ENCODE assay signal across 22 cellular contexts in the genomic region with DNA sequence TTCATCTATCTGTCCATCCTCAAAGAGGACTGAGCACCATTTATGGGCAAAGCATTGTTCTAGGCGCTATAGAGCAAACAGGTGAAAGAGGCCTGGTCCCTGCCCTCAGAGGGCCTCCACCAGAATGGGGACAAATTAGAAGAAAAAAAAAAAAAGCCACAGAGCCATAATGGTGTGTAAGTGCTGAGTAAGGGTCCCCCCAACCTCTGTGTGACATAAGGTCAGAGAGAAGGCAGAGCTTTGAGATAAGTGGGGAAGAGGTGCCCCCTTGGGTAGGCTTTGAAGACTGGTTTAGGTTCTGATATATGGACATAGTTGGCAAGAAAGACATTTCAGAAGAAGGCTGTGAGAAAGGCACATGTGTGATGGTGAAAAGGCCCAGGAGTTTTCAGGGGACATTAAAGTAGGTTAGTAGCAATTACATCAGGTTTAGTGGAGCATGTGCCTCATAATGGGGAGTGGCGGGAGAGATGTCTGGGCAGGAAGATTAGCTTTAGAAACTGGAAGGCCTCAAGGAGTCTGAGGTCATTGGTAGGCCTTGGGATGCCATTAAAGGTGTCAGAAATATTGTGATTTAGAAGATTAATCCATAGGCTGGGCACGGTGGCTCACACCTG. TPM values are rescaled to one million over a fixed set of nuclear protein-coding genes. Genes with fewer than 3 reads are reported as not detected.
DNase-seq lines count a peak whose midpoint lies in the region; ATAC-seq and TF ChIP-seq lines count a peak whose summit lies in the region.
"Had no signal": no experiment of that assay in that cellular context is flagged by ENCODE, and none has a peak within 500 bp of the region (broad histone marks: within the 10 kb centered on the region; RNA-seq: fewer than 3 reads in every experiment).

No MANE protein-coding gene starts in this region.

- H3K4me3 Mint-ChIP-seq in natural killer cell treated with Interleukin-12 subunit alpha and Interleukin-12 subunit beta and Interleukin-15 and Interleukin-18, amount 100 ng/mL, for 72 hours, result no peak overlapping the region
- H3K4me3 Mint-ChIP-seq in natural killer cell (no peak overlapping the region), WTC11 (no peak overlapping the region), endothelial cell (ENCODE audit: unreplicated experiment) (no peak overlapping the region)
- no peak overlapping the region for H3K4me3 Mint-ChIP-seq in stimulated activated naive B cell treated with anti-CD40 and anti-IgM and Interleukin-4, amounts not matched to agents 10 μg/mL and 1 μg/mL and 100 μg/mL, for 72 hours

- H3K27ac Mint-ChIP-seq in natural killer cell treated with Interleukin-12 subunit alpha and Interleukin-12 subunit beta and Interleukin-15 and Interleukin-18, amount 100 ng/mL, for 72 hours, result peak overlapping the region; percentile 3 to 8
- H3K27ac Mint-ChIP-seq in natural killer cell (peak overlapping the region in 1 of 2 donors; percentile 8), WTC11 (peak overlapping the region; percentile 91), endothelial cell (ENCODE audit: unreplicated experiment) (peak overlapping the region; percentile 77)
- H3K27ac Mint-ChIP-seq in stimulated activated naive B cell treated with anti-CD40 and anti-IgM and Interleukin-4, amounts not matched to agents 10 μg/mL and 1 μg/mL and 100 μg/mL, for 72 hours, result peak overlapping the region; percentile 39

- WGBS in mesenchymal stem cell, result 97% methylated on average over 3 of the region's 3 CpGs

- no peak overlapping the region for H3K4ac ChIP-seq in mesenchymal stem cell (ENCODE audit: low read depth in 1 of 2, low read length in 2 of 2)

- no peak overlapping the region for H4K8ac ChIP-seq in mesenchymal stem cell (ENCODE audit: low read length)

- H3K36me3 Mint-ChIP-seq in natural killer cell treated with Interleukin-12 subunit alpha and Interleukin-12 subunit beta and Interleukin-15 and Interleukin-18, amount 100 ng/mL, for 72 hours, result peaks cover 11% of the 10 kb centered on the region
- H3K36me3 Mint-ChIP-seq in natural killer cell, result peaks cover 7% of the 10 kb centered on the region
- H3K36me3 Mint-ChIP-seq in WTC11, result peaks cover 74% of the 10 kb centered on the region
- peaks cover 43% of the 10 kb centered on the region for H3K36me3 Mint-ChIP-seq in endothelial cell (ENCODE audit: low read depth, unreplicated experiment)
- H3K36me3 Mint-ChIP-seq in stimulated activated naive B cell treated with anti-CD40 and anti-IgM and Interleukin-4, amounts not matched to agents 10 μg/mL and 1 μg/mL and 100 μg/mL, for 72 hours, result peaks cover 24 to 70% of the 10 kb centered on the region in 2 donors

- no peak overlapping the region for H2BK5ac ChIP-seq in mesenchymal stem cell (ENCODE audit: low read depth, low read length, poor library complexity, severe bottlenecking)

- H3K4me3 ChIP-seq in mesenchymal stem cell (ENCODE audit: insufficient read depth in 1 of 2, low read depth in 1 of 2, low read length in 2 of 2), result no peak overlapping the region
- H3K4me3 ChIP-seq: breast epithelium, pancreas, smooth muscle cell had no signal

- DNase-seq in natural killer cell treated with Interleukin-12 subunit alpha and Interleukin-12 subunit beta and Interleukin-15 and Interleukin-18, amount 100 ng/mL, for 72 hours (ENCODE audit: low spot score), result no peak
- DNase-seq in natural killer cell (no peak), WTC11 (ENCODE audit: low spot score) (no peak), endothelial cell (ENCODE audit: low spot score) (no peak), mesenchymal stem cell (no peak)
- no peak for DNase-seq in stimulated activated naive B cell treated with anti-CD40 and anti-IgM and Interleukin-4, amounts not matched to agents 10 μg/mL and 1 μg/mL and 100 μg/mL, for 72 hours
- DNase-seq in stimulated activated CD4-positive, alpha-beta T cell treated with anti-CD3 and anti-CD28 coated beads, Interleukin-2, amount 100 ng/mL, for 48 hours, result no peak
- DNase-seq: activated CD4-positive, alpha-beta T cell treated with anti-CD3 and anti-CD28 coated beads, Interleukin-2, amount 50 U/mL, for 1 hour; activated CD8-positive, alpha-beta memory T cell treated with anti-CD3 and anti-CD28 coated beads, Interleukin-2, amount 50 U/mL, for 4 hours; activated effector memory CD4-positive, alpha-beta T cell treated with anti-CD3 and anti-CD28 coated beads, Interleukin-2, amount 50 U/mL, for 16 hours; amygdala; effector CD8-positive, alpha-beta T cell; midbrain; NCI-H1048; NCI-H1694 treated with DMSO at 0.1 percent for 48 hours; OCI-M1; pancreas had no signal

- no peaks in the 10 kb centered on the region for H3K27me3 Mint-ChIP-seq in natural killer cell treated with Interleukin-12 subunit alpha and Interleukin-12 subunit beta and Interleukin-15 and Interleukin-18, amount 100 ng/mL, for 72 hours
- no peaks in the 10 kb centered on the region for H3K27me3 Mint-ChIP-seq in natural killer cell (ENCODE audit: low read depth in 2 of 2)
- no peaks in the 10 kb centered on the region for H3K27me3 Mint-ChIP-seq in WTC11 (ENCODE audit: low read depth)
- peaks cover 6% of the 10 kb centered on the region for H3K27me3 Mint-ChIP-seq in endothelial cell (ENCODE audit: unreplicated experiment)
- H3K27me3 Mint-ChIP-seq in stimulated activated naive B cell treated with anti-CD40 and anti-IgM and Interleukin-4, amounts not matched to agents 10 μg/mL and 1 μg/mL and 100 μg/mL, for 72 hours, result no peaks in the 10 kb centered on the region

- H3K36me3 ChIP-seq in mesenchymal stem cell (ENCODE audit: control insufficient read depth in 1 of 2, insufficient read depth in 2 of 2, low read depth in 1 of 2, low read length in 2 of 2), result peaks cover 80 to 90% of the 10 kb centered on the region in 2 experiments
- H3K36me3 ChIP-seq: breast epithelium had no signal

- TF ChIP-seq CTCF in natural killer cell (IDR thresholded peaks at IDR 0.05) (no peak), WTC11 (IDR thresholded peaks at IDR 0.05) (no peak), endothelial cell (IDR thresholded peaks at IDR 0.05; ENCODE audit: unreplicated experiment) (no peak)

- no peak overlapping the region for H3K14ac ChIP-seq in mesenchymal stem cell (ENCODE audit: low read length in 2 of 2)

- H2BK120ac ChIP-seq in mesenchymal stem cell (ENCODE audit: low read depth, low read length), result no peak overlapping the region

- H3K18ac ChIP-seq in mesenchymal stem cell (ENCODE audit: low read depth in 1 of 2, low read length in 2 of 2), result no peak overlapping the region

- no peaks in the 10 kb centered on the region for H3K9me3 ChIP-seq in mesenchymal stem cell (ENCODE audit: control insufficient read depth, low read length)
- H3K9me3 ChIP-seq: breast epithelium, pancreas had no signal

- no peaks in the 10 kb centered on the region for H3K27me3 ChIP-seq in mesenchymal stem cell (ENCODE audit: control insufficient read depth in 1 of 2, insufficient read depth in 1 of 2, low read length in 2 of 2)
- H3K27me3 ChIP-seq: breast epithelium, pancreas had no signal

- H4K91ac ChIP-seq in mesenchymal stem cell (ENCODE audit: low read length), result no peak overlapping the region

- peaks cover 26% of the 10 kb centered on the region for H3K79me1 ChIP-seq in mesenchymal stem cell (replicated peaks; ENCODE audit: low read length, poor library complexity, severe bottlenecking)

- no peak overlapping the region for H3K23ac ChIP-seq in mesenchymal stem cell (ENCODE audit: low read length in 2 of 2)

- CTCF ChIA-PET in WTC11 (lab: Charles Lee), result interaction anchor here (1.3 to 1.8 kb wide), 3 partner anchors 8 to 15 kb away, joined by 5 to 10 read pairs (median 6); a partner anchor contains a TSS

- no peaks in the 10 kb centered on the region for H3K4me1 ChIP-seq in mesenchymal stem cell (ENCODE audit: control insufficient read depth, insufficient read depth, low read depth, low read length)
- H3K4me1 ChIP-seq: breast epithelium, pancreas had no signal

- ATAC-seq in natural killer cell treated with Interleukin-12 subunit alpha and Interleukin-12 subunit beta and Interleukin-15 and Interleukin-18, amount 100 ng/mL, for 72 hours, result no peak
- ATAC-seq in natural killer cell (no peak), WTC11 (no peak), GM18907 (IDR thresholded peaks at IDR 0.05; ENCODE audit: unreplicated experiment) (no peak)
- ATAC-seq in stimulated activated naive B cell treated with anti-CD40 and anti-IgM and Interleukin-4, amounts not matched to agents 10 μg/mL and 1 μg/mL and 100 μg/mL, for 72 hours (replicated peaks), result no peak
- ATAC-seq: esophagus mucosa, pancreas had no signal

- H2BK12ac ChIP-seq in mesenchymal stem cell (ENCODE audit: low read length in 2 of 2), result no peak overlapping the region

- no peak overlapping the region for H2AK5ac ChIP-seq in mesenchymal stem cell (ENCODE audit: low read length, severe bottlenecking)

- no peak overlapping the region for H3K4me2 ChIP-seq in mesenchymal stem cell (ENCODE audit: low read length, poor library complexity, severe bottlenecking)
- H3K4me2 ChIP-seq: smooth muscle cell had no signal

- H2AFZ ChIP-seq in mesenchymal stem cell (ENCODE audit: low read depth, low read length), result no peak overlapping the region

- H3K9ac ChIP-seq in mesenchymal stem cell (ENCODE audit: low read length), result no peak overlapping the region

- intact Hi-C loops in natural killer cell (cut with micrococcal nuclease), result no loop called here

- H3K4me1 Mint-ChIP-seq in natural killer cell treated with Interleukin-12 subunit alpha and Interleukin-12 subunit beta and Interleukin-15 and Interleukin-18, amount 100 ng/mL, for 72 hours (ENCODE audit: low read depth in 2 of 2), result peaks cover 6 to 11% of the 10 kb centered on the region in 2 donors
- H3K4me1 Mint-ChIP-seq in natural killer cell (peaks cover 0 to 2% of the 10 kb centered on the region in 2 donors), WTC11 (peaks cover 3% of the 10 kb centered on the region), endothelial cell (ENCODE audit: unreplicated experiment) (peaks cover 9% of the 10 kb centered on the region)
- peaks cover 2 to 7% of the 10 kb centered on the region in 2 donors for H3K4me1 Mint-ChIP-seq in stimulated activated naive B cell treated with anti-CD40 and anti-IgM and Interleukin-4, amounts not matched to agents 10 μg/mL and 1 μg/mL and 100 μg/mL, for 72 hours

- no peak overlapping the region for H2BK15ac ChIP-seq in mesenchymal stem cell (ENCODE audit: low read depth, poor library complexity, severe bottlenecking)

- POLR2A ChIA-PET in WTC11 (lab: Charles Lee), result interaction anchor here (1.1 kb wide), 1 partner anchor 29 kb away, joined by 4 read pairs; a partner anchor contains a TSS

- H3K27ac ChIP-seq in mesenchymal stem cell (ENCODE audit: low read length, poor library complexity, severe bottlenecking), result no peak overlapping the region
- H3K27ac ChIP-seq: breast epithelium, C4-2B, pancreas had no signal

- H3K9me3 Mint-ChIP-seq in natural killer cell treated with Interleukin-12 subunit alpha and Interleukin-12 subunit beta and Interleukin-15 and Interleukin-18, amount 100 ng/mL, for 72 hours, result no peaks in the 10 kb centered on the region
- no peaks in the 10 kb centered on the region for H3K9me3 Mint-ChIP-seq in natural killer cell
- H3K9me3 Mint-ChIP-seq in WTC11, result no peaks in the 10 kb centered on the region
- no peaks in the 10 kb centered on the region for H3K9me3 Mint-ChIP-seq in endothelial cell (ENCODE audit: unreplicated experiment)
- H3K9me3 Mint-ChIP-seq in stimulated activated naive B cell treated with anti-CD40 and anti-IgM and Interleukin-4, amounts not matched to agents 10 μg/mL and 1 μg/mL and 100 μg/mL, for 72 hours, result no peaks in the 10 kb centered on the region

RNA-seq across cellular contexts. Expression of a gene that starts 15.3 kb away (rescaled TPM):
- total RNA-seq in natural killer cell treated with Interleukin-12 subunit alpha and Interleukin-12 subunit beta and Interleukin-15 and Interleukin-18, amount 100 ng/mL, for 72 hours, result 10 to 100 TPM; 10.9 to 25.4 TPM
- total RNA-seq in natural killer cell (1 to 10 TPM; 3.8 to 5.1 (median 3.9) TPM), WTC11 (2021) (19.4 to 21.2 TPM (median 20.8 TPM) in 3 replicates), endothelial cell (ENCODE audit: unreplicated experiment) (18.7 TPM)
- polyA plus RNA-seq in mesenchymal stem cell (2013, experiment 1 of 2), result 3.6 TPM
- 3.9 TPM for polyA plus RNA-seq in mesenchymal stem cell (2013, experiment 2 of 2)

RNA-seq across cellular contexts. Expression of a gene that starts 19.2 kb away (rescaled TPM):
- total RNA-seq in natural killer cell treated with Interleukin-12 subunit alpha and Interleukin-12 subunit beta and Interleukin-15 and Interleukin-18, amount 100 ng/mL, for 72 hours, result 10 to 100 TPM; 17.7 to 77.0 TPM
- total RNA-seq in natural killer cell, result 10 to 100 TPM; 43.5 to 61.6 (median 55.8) TPM
- total RNA-seq in WTC11 (2021), result 139 to 172 TPM (median 160 TPM) in 3 replicates
- total RNA-seq in endothelial cell (ENCODE audit: unreplicated experiment), result 48.6 TPM
- polyA plus RNA-seq in mesenchymal stem cell (2013, experiment 1 of 2), result 18.5 TPM
- 19.0 TPM for polyA plus RNA-seq in mesenchymal stem cell (2013, experiment 2 of 2)

RNA-seq across cellular contexts. Expression of a gene that starts 21.2 kb away (rescaled TPM):
- total RNA-seq in natural killer cell treated with Interleukin-12 subunit alpha and Interleukin-12 subunit beta and Interleukin-15 and Interleukin-18, amount 100 ng/mL, for 72 hours, result 100 to 1,000 TPM; 106 to 156 TPM
- total RNA-seq in natural killer cell (100 to 1,000 TPM; 166 to 186 (median 184) TPM), WTC11 (2021) (229 to 247 TPM (median 243 TPM) in 3 replicates), endothelial cell (ENCODE audit: unreplicated experiment) (163 TPM)
- polyA plus RNA-seq in mesenchymal stem cell (2013, experiment 1 of 2), result 472 TPM
- 480 TPM for polyA plus RNA-seq in mesenchymal stem cell (2013, experiment 2 of 2)

RNA-seq across cellular contexts. Expression of a gene that starts 28.3 kb away (rescaled TPM):
- 10 to 100 TPM; 46.5 to 66.6 TPM for total RNA-seq in natural killer cell treated with Interleukin-12 subunit alpha and Interleukin-12 subunit beta and Interleukin-15 and Interleukin-18, amount 100 ng/mL, for 72 hours
- 100 to 1,000 TPM; 262 to 392 (median 322) TPM for total RNA-seq in natural killer cell
- total RNA-seq in WTC11 (2021), result 60.0 to 63.6 TPM (median 60.2 TPM) in 3 replicates
- 60.0 TPM for total RNA-seq in endothelial cell (ENCODE audit: unreplicated experiment)
- polyA plus RNA-seq in mesenchymal stem cell (2013, experiment 1 of 2), result 43.1 TPM
- polyA plus RNA-seq in mesenchymal stem cell (2013, experiment 2 of 2), result 40.9 TPM

RNA-seq across cellular contexts. Expression of a gene that starts 47.5 kb away (rescaled TPM):
- 100 to 1,000 TPM in 1 of 2 donors, 10 to 100 TPM in 1; 52.9 to 115 TPM for total RNA-seq in natural killer cell treated with Interleukin-12 subunit alpha and Interleukin-12 subunit beta and Interleukin-15 and Interleukin-18, amount 100 ng/mL, for 72 hours
- total RNA-seq in natural killer cell, result 1 to 10 TPM; 2.7 to 4.6 (median 3.3) TPM
- 79.5 to 97.3 TPM (median 83.7 TPM) in 3 replicates for total RNA-seq in WTC11 (2021)
- 19.0 TPM for total RNA-seq in endothelial cell (ENCODE audit: unreplicated experiment)
- polyA plus RNA-seq in mesenchymal stem cell (2013, experiment 1 of 2), result 4.9 TPM
- 5.1 TPM for polyA plus RNA-seq in mesenchymal stem cell (2013, experiment 2 of 2)
